Comparison of ENCODE assay signal across 10 cellular contexts in genomic region chr11:5251746-5252145, GRCh38. TPM values are rescaled to one million over a fixed set of nuclear protein-coding genes. Genes with fewer than 3 reads are reported as not detected.
"Had no signal": no experiment of that assay in that cellular context is flagged by ENCODE, and none has a peak within 500 bp of the region (broad histone marks: within the 10 kb centered on the region; RNA-seq: fewer than 3 reads in every experiment).

No MANE protein-coding gene starts in this region.

- FAIRE-seq: H1, H54, HTR-8/SVneo had no signal

- H3K4me2 ChIP-seq: GM23338, KMS-11 had no signal

- H3K27ac ChIP-seq: KMS-11 had no signal

- ATAC-seq: GM23338 had no signal

- DNase-seq: H9, HCEC 1CT, IMR-90, KBM-7 had no signal

- H3K9ac ChIP-seq: KMS-11 had no signal

- H2AFZ ChIP-seq: GM23338 had no signal

- H3K4me3 ChIP-seq: GM23338 had no signal

RNA-seq across cellular contexts. Expression of gene HBG1, which starts 2.1 kb away (rescaled TPM):
- total RNA-seq: GM23338, H1, H9, HT-29, IMR-90 had no signal
- polyA plus RNA-seq: GM23338, IMR-90 had no signal

RNA-seq across cellular contexts. Expression of gene HBG2, which starts 2.8 kb away (rescaled TPM):
- total RNA-seq: GM23338, H1, H9, HT-29 had no signal
- polyA plus RNA-seq: GM23338, IMR-90 had no signal

RNA-seq across cellular contexts. Expression of gene HBD, which starts 17.5 kb away (rescaled TPM):
- total RNA-seq: GM23338, H1, H9, HT-29 had no signal
- polyA plus RNA-seq: GM23338, H1 had no signal

RNA-seq across cellular contexts. Expression of gene HBE1, which starts 18.0 kb away (rescaled TPM):
- total RNA-seq: GM23338, H1, H9, HT-29 had no signal
- polyA plus RNA-seq: GM23338 had no signal

RNA-seq across cellular contexts. Expression of gene HBB, which starts 24.9 kb away (rescaled TPM):
- total RNA-seq: GM23338, H1, H9, HT-29, IMR-90 had no signal
- polyA plus RNA-seq: GM23338, H1 had no signal
